In the genomic region with DNA sequence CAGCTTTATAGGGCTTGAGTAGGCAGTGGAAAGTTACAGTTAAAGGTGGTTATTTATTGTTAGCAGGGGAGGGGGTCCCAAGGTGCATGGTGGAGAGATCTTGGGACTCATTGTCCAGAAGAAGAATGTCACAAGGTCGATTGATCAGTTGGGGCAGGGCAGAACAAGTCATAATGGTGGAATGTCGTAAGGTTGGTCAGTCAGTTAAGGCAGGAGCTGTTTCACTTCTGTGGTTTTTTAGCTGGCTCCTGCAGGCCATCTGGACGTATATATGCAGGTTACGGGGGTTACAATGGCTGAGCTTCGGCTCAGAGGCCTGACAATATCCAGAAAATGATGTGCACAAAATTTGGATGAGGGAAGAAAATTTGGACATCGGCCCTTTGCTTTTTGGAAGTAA, we compare ENCODE assay signal across 16 cellular contexts. TPM values are rescaled to one million over a fixed set of nuclear protein-coding genes. Genes with fewer than 3 reads are reported as not detected.
DNase-seq lines count a peak whose midpoint lies in the region; ATAC-seq and TF ChIP-seq lines count a peak whose summit lies in the region.
"Had no signal": no experiment of that assay in that cellular context is flagged by ENCODE, and none has a peak within 500 bp of the region (broad histone marks: within the 10 kb centered on the region; RNA-seq: fewer than 3 reads in every experiment).

No MANE protein-coding gene starts in this region.

- no peak for ATAC-seq in activated T-cell treated with anti-CD3 and anti-CD28 coated beads, Interleukin-2, amount 50 U/mL, for 72 hours (replicated peaks in 1 of 2)
- no peak for ATAC-seq in activated T-cell treated with anti-CD3 and anti-CD28 coated beads, Interleukin-2, amount 50 U/mL, for 4 hours
- ATAC-seq in SK-N-SH treated with all-trans-retinoic acid at 6 μM for 48 hours = no peak
- ATAC-seq in left colon = no peak
- ATAC-seq: right cardiac atrium had no signal

- DNase-seq in activated T-cell treated with anti-CD3 and anti-CD28 coated beads, Interleukin-2, amount 50 U/mL, for 72 hours = no peak
- no peak for DNase-seq in activated T-cell treated with anti-CD3 and anti-CD28 coated beads, Interleukin-2, amount 50 U/mL, for 4 hours
- DNase-seq in Karpas-422 = no peak
- no peak for DNase-seq in progenitor cell of endocrine pancreas (ENCODE audit: low spot score, unreplicated experiment)
- DNase-seq in DMS 273 treated with DMSO at 0.1 percent for 48 hours (lab: John Stamatoyannopoulos, UW) = no peak
- DNase-seq in left colon = no peak
- DNase-seq: mammary epithelial cell; NCI-H1092 treated with DMSO at 0.1 percent for 48 hours; NCI-H2171; NCI-H774; right cardiac atrium; stimulated activated CD4-positive, alpha-beta T cell treated with anti-CD3 and anti-CD28 coated beads, Interleukin-2, amount 100 ng/mL, for 24 hours; stimulated activated CD8-positive, alpha-beta memory T cell treated with anti-CD3 and anti-CD28 coated beads, Interleukin-4, amount 100 ng/mL, for 48 hours had no signal

- peak overlapping the region; percentile 42 for H3K4me2 ChIP-seq in Karpas-422 (ENCODE audit: low read depth, low read length, poor library complexity, severe bottlenecking)

- peaks cover 29% of the 10 kb centered on the region for H3K4me1 ChIP-seq in Karpas-422 (ENCODE audit: low read length)

- H3K36me3 Mint-ChIP-seq in activated T-cell treated with anti-CD3 and anti-CD28 coated beads, Interleukin-2, amount 50 U/mL, for 72 hours (ENCODE audit: insufficient read depth in 2 of 2) = peaks cover 2 to 14% of the 10 kb centered on the region in 2 donors
- H3K36me3 Mint-ChIP-seq in activated T-cell treated with anti-CD3 and anti-CD28 coated beads, Interleukin-2, amount 50 U/mL, for 4 hours (ENCODE audit: insufficient read depth) = peaks cover 13% of the 10 kb centered on the region
- H3K36me3 Mint-ChIP-seq in activated naive CD8-positive, alpha-beta T cell = no peaks in the 10 kb centered on the region
- peaks cover 15% of the 10 kb centered on the region for H3K36me3 Mint-ChIP-seq in progenitor cell of endocrine pancreas (ENCODE audit: insufficient read depth)

- H3K9me3 Mint-ChIP-seq in activated T-cell treated with anti-CD3 and anti-CD28 coated beads, Interleukin-2, amount 50 U/mL, for 72 hours = no peaks in the 10 kb centered on the region
- no peaks in the 10 kb centered on the region for H3K9me3 Mint-ChIP-seq in activated T-cell treated with anti-CD3 and anti-CD28 coated beads, Interleukin-2, amount 50 U/mL, for 4 hours
- no peaks in the 10 kb centered on the region for H3K9me3 Mint-ChIP-seq in activated naive CD8-positive, alpha-beta T cell (ENCODE audit: low read depth)
- peaks cover 8% of the 10 kb centered on the region for H3K9me3 Mint-ChIP-seq in progenitor cell of endocrine pancreas (ENCODE audit: low read depth)
- H3K9me3 Mint-ChIP-seq: type B pancreatic cell had no signal

- H3K9ac ChIP-seq in Karpas-422 (ENCODE audit: low read length) = 0 out of 2 replicates have a peak overlapping the region, but pooled peaks have one; percentile 1

- no peaks in the 10 kb centered on the region for H3K27me3 ChIP-seq in Karpas-422 (ENCODE audit: low read length)

- H3K27ac Mint-ChIP-seq in activated T-cell treated with anti-CD3 and anti-CD28 coated beads, Interleukin-2, amount 50 U/mL, for 72 hours = peak overlapping the region; percentile 85
- peak overlapping the region; percentile 77 for H3K27ac Mint-ChIP-seq in activated naive CD8-positive, alpha-beta T cell
- peak overlapping the region; percentile 87 for H3K27ac Mint-ChIP-seq in progenitor cell of endocrine pancreas

- no peaks in the 10 kb centered on the region for H3K9me2 ChIP-seq in Karpas-422 (replicated peaks; ENCODE audit: insufficient read depth, low read length)

- peaks cover 38% of the 10 kb centered on the region for H3K79me2 ChIP-seq in Karpas-422 (ENCODE audit: low read length)

- intact Hi-C loops in left colon (cut with DNase I, micrococcal nuclease) = no loop called here

- no peak for TF ChIP-seq CTCF in progenitor cell of endocrine pancreas (IDR thresholded peaks at IDR 0.05; ENCODE audit: unreplicated experiment)

- no peaks in the 10 kb centered on the region for H4K20me1 ChIP-seq in Karpas-422 (ENCODE audit: insufficient read depth, low read depth, low read length)

- peaks cover 56% of the 10 kb centered on the region for H3K36me3 ChIP-seq in Karpas-422 (ENCODE audit: insufficient read depth, low read length)

- no peak overlapping the region for H2AFZ ChIP-seq in Karpas-422 (ENCODE audit: low read length)

- H3K4me3 ChIP-seq in Karpas-422 (ENCODE audit: low read length) = no peak overlapping the region

- peaks cover under 1% of the 10 kb centered on the region for H3K27me3 Mint-ChIP-seq in activated T-cell treated with anti-CD3 and anti-CD28 coated beads, Interleukin-2, amount 50 U/mL, for 72 hours (ENCODE audit: low read depth)
- no peaks in the 10 kb centered on the region for H3K27me3 Mint-ChIP-seq in activated T-cell treated with anti-CD3 and anti-CD28 coated beads, Interleukin-2, amount 50 U/mL, for 4 hours (ENCODE audit: low read depth)
- no peaks in the 10 kb centered on the region for H3K27me3 Mint-ChIP-seq in activated naive CD8-positive, alpha-beta T cell
- no peaks in the 10 kb centered on the region for H3K27me3 Mint-ChIP-seq in progenitor cell of endocrine pancreas
- H3K27me3 Mint-ChIP-seq: type B pancreatic cell had no signal

- peak overlapping the region in 1 of 2 donors; percentile 75 for H3K4me3 Mint-ChIP-seq in activated T-cell treated with anti-CD3 and anti-CD28 coated beads, Interleukin-2, amount 50 U/mL, for 72 hours
- H3K4me3 Mint-ChIP-seq in activated T-cell treated with anti-CD3 and anti-CD28 coated beads, Interleukin-2, amount 50 U/mL, for 4 hours = no peak overlapping the region
- peak overlapping the region; percentile 44 for H3K4me3 Mint-ChIP-seq in activated naive CD8-positive, alpha-beta T cell
- no peak overlapping the region for H3K4me3 Mint-ChIP-seq in progenitor cell of endocrine pancreas (ENCODE audit: low read depth)
- H3K4me3 Mint-ChIP-seq: type B pancreatic cell had no signal

- H3K27ac ChIP-seq in Karpas-422 (ENCODE audit: low read length) = peak overlapping the region; percentile 48; the same call in 1 of the 2 replicates

- H3K4me1 Mint-ChIP-seq in activated T-cell treated with anti-CD3 and anti-CD28 coated beads, Interleukin-2, amount 50 U/mL, for 72 hours (ENCODE audit: low read depth) = peaks cover 34% of the 10 kb centered on the region
- H3K4me1 Mint-ChIP-seq in activated T-cell treated with anti-CD3 and anti-CD28 coated beads, Interleukin-2, amount 50 U/mL, for 4 hours (ENCODE audit: low read depth) = peaks cover 38% of the 10 kb centered on the region
- H3K4me1 Mint-ChIP-seq in activated naive CD8-positive, alpha-beta T cell (ENCODE audit: low read depth) = peaks cover 29% of the 10 kb centered on the region
- H3K4me1 Mint-ChIP-seq in progenitor cell of endocrine pancreas (ENCODE audit: low read depth) = peaks cover 6% of the 10 kb centered on the region

- H3K9me3 ChIP-seq in Karpas-422 (ENCODE audit: low read length) = no peaks in the 10 kb centered on the region

TF ChIP-seq in SK-N-SH treated with all-trans-retinoic acid at 6 μM for 48 hours, 23 proteins besides CTCF, POLR2A, EP300 and RAD21:
- TF ChIP-seq ZNF565 (CRISPR knock-in tag; conservative IDR thresholded peaks at IDR 0.05; ENCODE audit: low read depth) = no peak
- TF ChIP-seq ARNTL (CRISPR knock-in tag; IDR thresholded peaks at IDR 0.05; ENCODE audit: borderline replicate concordance, low read depth) = no peak
- no peak for TF ChIP-seq GLIS3 (CRISPR knock-in tag; IDR thresholded peaks at IDR 0.05)
- no peak for TF ChIP-seq RARB (CRISPR knock-in tag; IDR thresholded peaks at IDR 0.05)
- no peak for TF ChIP-seq ZNF70 (CRISPR knock-in tag; IDR thresholded peaks at IDR 0.05)
- TF ChIP-seq TOX (CRISPR knock-in tag; IDR thresholded peaks at IDR 0.05; ENCODE audit: borderline replicate concordance) = no peak
- TF ChIP-seq OSR1 (CRISPR knock-in tag; IDR thresholded peaks at IDR 0.05) = no peak

RNA-seq across cellular contexts. Expression of gene OFD1, which starts 7.1 kb away (rescaled TPM):
- 10 to 100 TPM; 63.7 to 66.7 TPM for total RNA-seq in activated T-cell treated with anti-CD3 and anti-CD28 coated beads, Interleukin-2, amount 50 U/mL, for 72 hours
- total RNA-seq in activated T-cell treated with anti-CD3 and anti-CD28 coated beads, Interleukin-2, amount 50 U/mL, for 4 hours = 10 to 100 TPM; 20.0 to 26.8 (median 20.1) TPM
- total RNA-seq in Karpas-422 (2014; rRNA removed; shearing (Covaris generic); ENCODE audit: low replicate concordance) = 68.4 and 76.3 TPM in 2 replicates
- 58.5 and 65.4 TPM in 2 replicates for total RNA-seq in progenitor cell of endocrine pancreas
- 10 to 100 TPM; 27.7 to 36.3 TPM for total RNA-seq in left colon

RNA-seq across cellular contexts. Expression of gene TRAPPC2, which starts 7.3 kb away (rescaled TPM):
- 10 to 100 TPM; 21.8 to 26.2 TPM for total RNA-seq in activated T-cell treated with anti-CD3 and anti-CD28 coated beads, Interleukin-2, amount 50 U/mL, for 72 hours
- total RNA-seq in activated T-cell treated with anti-CD3 and anti-CD28 coated beads, Interleukin-2, amount 50 U/mL, for 4 hours = 10 to 100 TPM; 11.7 to 19.9 (median 15.8) TPM
- total RNA-seq in Karpas-422 (2014; rRNA removed; shearing (Covaris generic); ENCODE audit: low replicate concordance) = 29.5 and 60.5 TPM in 2 replicates
- total RNA-seq in progenitor cell of endocrine pancreas (22.6 and 23.4 TPM in 2 replicates), left colon (10 to 100 TPM; 21.7 TPM)

RNA-seq across cellular contexts. Expression of gene RAB9A, which starts 52.8 kb away (rescaled TPM):
- 10 to 100 TPM; 56.0 to 71.6 TPM for total RNA-seq in activated T-cell treated with anti-CD3 and anti-CD28 coated beads, Interleukin-2, amount 50 U/mL, for 72 hours
- 10 to 100 TPM; 11.8 to 17.8 (median 17.3) TPM for total RNA-seq in activated T-cell treated with anti-CD3 and anti-CD28 coated beads, Interleukin-2, amount 50 U/mL, for 4 hours
- 56.6 and 59.3 TPM in 2 replicates for total RNA-seq in Karpas-422 (2014; rRNA removed; shearing (Covaris generic); ENCODE audit: low replicate concordance)
- total RNA-seq in progenitor cell of endocrine pancreas (17.6 and 20.5 TPM in 2 replicates), left colon (10 to 100 TPM; 28.0 to 70.6 TPM)
